In the genomic region with DNA sequence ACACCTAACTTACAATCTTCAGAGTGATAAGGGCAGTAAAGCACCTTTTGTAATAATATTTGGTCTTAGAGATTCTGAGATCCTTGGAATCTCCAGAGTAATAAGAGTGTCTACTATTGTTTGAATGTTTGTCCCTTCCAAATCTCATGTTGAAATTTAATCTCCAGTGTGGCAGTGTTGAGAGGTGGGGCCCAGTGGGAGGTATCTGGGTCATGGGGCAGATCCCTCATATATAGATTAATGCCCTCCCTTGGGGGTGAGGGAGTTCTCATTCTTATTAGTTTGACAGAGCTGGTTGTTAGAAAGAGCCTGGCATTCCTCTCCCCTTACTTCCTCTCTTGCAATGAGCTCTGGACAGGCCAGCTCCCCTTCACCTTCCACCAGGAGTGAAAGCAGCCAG, we compare ENCODE assay signal across 25 cellular contexts. TPM values are rescaled to one million over a fixed set of nuclear protein-coding genes. Genes with fewer than 3 reads are reported as not detected.
"Had no signal": no experiment of that assay in that cellular context is flagged by ENCODE, and none has a peak within 500 bp of the region (broad histone marks: within the 10 kb centered on the region; RNA-seq: fewer than 3 reads in every experiment).

No MANE protein-coding gene starts in this region.

- DNase-seq: KBM-7, MV-4-11, NCI-H1048, NCI-H1105, NCI-H1417, NCI-H1436 treated with DMSO at 0.1 percent for 48 hours, NCI-H1694, NCI-H187 treated with DMSO at 0.1 percent for 48 hours, NCI-H2029 treated with DMSO at 0.1 percent for 48 hours, NCI-H2107, NCI-H2171 treated with DMSO at 0.1 percent for 48 hours, NCI-H345, NCI-H446 treated with DMSO at 0.1 percent for 48 hours, NCI-H510A treated with DMSO at 0.1 percent for 48 hours, NCI-H526, SHP77, SK-N-SH, SW 1271, T-cell had no signal

- H3K9me3 ChIP-seq: SK-N-SH had no signal

- ATAC-seq: Panc1, T-cell had no signal

- H3K9ac ChIP-seq: SK-N-SH had no signal

- H3K27ac Mint-ChIP-seq: T-cell had no signal

- H3K9me3 Mint-ChIP-seq: T-cell had no signal

- H3K36me3 Mint-ChIP-seq: T-cell had no signal

- H3K27ac ChIP-seq: RWPE1 had no signal

RNA-seq across cellular contexts. Expression of a gene that starts 16.0 kb away (rescaled TPM):
- total RNA-seq: HT-29, T-cell had no signal

RNA-seq across cellular contexts. Expression of a gene that starts 32.8 kb away (rescaled TPM):
- total RNA-seq: HT-29, LHCN-M2, MCF 10A, SK-MEL-5, T-cell had no signal
